Comparison of ENCODE assay signal across 27 cellular contexts in the genomic region with DNA sequence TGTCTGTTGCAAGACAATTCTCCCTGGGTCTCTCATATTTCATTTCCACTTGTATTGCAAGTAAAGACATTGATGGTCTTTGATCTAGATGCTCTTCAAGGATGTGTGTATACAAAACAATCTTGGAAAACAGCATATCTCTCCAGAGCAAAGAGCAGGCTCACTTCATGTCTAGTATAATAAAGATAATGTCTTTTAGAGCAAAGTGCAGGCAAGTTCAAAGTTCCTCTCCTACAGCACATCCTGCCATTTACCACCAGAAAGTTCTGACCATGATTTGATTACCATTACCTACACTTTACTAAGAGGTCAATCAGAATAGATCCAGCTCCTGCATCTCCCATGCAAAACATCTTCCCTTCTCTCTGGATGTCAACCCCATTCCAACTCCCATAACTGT.
"Had no signal": no experiment of that assay in that cellular context is flagged by ENCODE, and none has a peak within 500 bp of the region (broad histone marks: within the 10 kb centered on the region; RNA-seq: fewer than 3 reads in every experiment).

No MANE protein-coding gene starts in this region.

- H3K4me1 ChIP-seq: colonic mucosa, esophagus muscularis mucosa, esophagus squamous epithelium, foreskin keratinocyte, gastrocnemius medialis, gastroesophageal sphincter, heart left ventricle, heart right ventricle had no signal

- H3K9me3 Mint-ChIP-seq: dendritic cell treated with granulocyte-macrophage colony-stimulating factor and Interleukin-4, amounts not matched to agents 40 ng/mL and 50 ng/mL, for 4 days; endodermal cell had no signal

- H3K27me3 Mint-ChIP-seq: dendritic cell treated with granulocyte-macrophage colony-stimulating factor and Interleukin-4, amounts not matched to agents 40 ng/mL and 50 ng/mL, for 4 days; effector memory CD8-positive, alpha-beta T cell had no signal

- H3K36me3 ChIP-seq: colonic mucosa, esophagus muscularis mucosa, esophagus squamous epithelium, gastrocnemius medialis, gastroesophageal sphincter, heart left ventricle, heart right ventricle had no signal

- H3K4me3 Mint-ChIP-seq: dendritic cell treated with granulocyte-macrophage colony-stimulating factor and Interleukin-4, amounts not matched to agents 40 ng/mL and 50 ng/mL, for 4 days; effector memory CD8-positive, alpha-beta T cell; endodermal cell had no signal

- DNase-seq: colonic mucosa; cortex of kidney; dermis blood vessel endothelial cell; dorsolateral prefrontal cortex; effector CD4-positive, alpha-beta T cell; effector CD8-positive, alpha-beta T cell; effector memory CD4-positive, alpha-beta T cell; effector memory CD8-positive, alpha-beta T cell; endodermal cell; erythroblast; esophagus squamous epithelium; foreskin fibroblast; foreskin keratinocyte; foreskin melanocyte; gastrocnemius medialis; glutamatergic neuron; head of caudate nucleus; heart left ventricle; heart right ventricle had no signal

- H3K27ac ChIP-seq: colonic mucosa, coronary artery, dorsolateral prefrontal cortex, esophagus muscularis mucosa, esophagus squamous epithelium, foreskin keratinocyte, gastrocnemius medialis, gastroesophageal sphincter, heart left ventricle, heart right ventricle had no signal

- H3K27me3 ChIP-seq: colonic mucosa, esophagus muscularis mucosa, esophagus squamous epithelium, foreskin keratinocyte, gastrocnemius medialis, gastroesophageal sphincter, heart left ventricle, heart right ventricle had no signal

- H3K4me3 ChIP-seq: colonic mucosa, coronary artery, dorsolateral prefrontal cortex, esophagus muscularis mucosa, esophagus squamous epithelium, gastrocnemius medialis, gastroesophageal sphincter, heart left ventricle, heart right ventricle had no signal

- H3K9me3 ChIP-seq: colonic mucosa, esophagus muscularis mucosa, esophagus squamous epithelium, gastrocnemius medialis, gastroesophageal sphincter, heart left ventricle, heart right ventricle had no signal

- FAIRE-seq: colon, endometrium, endothelial cell of umbilical vein, frontal cortex had no signal

- ATAC-seq: effector memory CD8-positive, alpha-beta T cell; foreskin keratinocyte; gastrocnemius medialis; gastroesophageal sphincter; heart left ventricle; heart right ventricle had no signal

- H3K27ac Mint-ChIP-seq: dendritic cell treated with granulocyte-macrophage colony-stimulating factor and Interleukin-4, amounts not matched to agents 40 ng/mL and 50 ng/mL, for 4 days; effector memory CD8-positive, alpha-beta T cell; endodermal cell had no signal
